ENCODE assay signal across 18 cellular contexts in the genomic region with DNA sequence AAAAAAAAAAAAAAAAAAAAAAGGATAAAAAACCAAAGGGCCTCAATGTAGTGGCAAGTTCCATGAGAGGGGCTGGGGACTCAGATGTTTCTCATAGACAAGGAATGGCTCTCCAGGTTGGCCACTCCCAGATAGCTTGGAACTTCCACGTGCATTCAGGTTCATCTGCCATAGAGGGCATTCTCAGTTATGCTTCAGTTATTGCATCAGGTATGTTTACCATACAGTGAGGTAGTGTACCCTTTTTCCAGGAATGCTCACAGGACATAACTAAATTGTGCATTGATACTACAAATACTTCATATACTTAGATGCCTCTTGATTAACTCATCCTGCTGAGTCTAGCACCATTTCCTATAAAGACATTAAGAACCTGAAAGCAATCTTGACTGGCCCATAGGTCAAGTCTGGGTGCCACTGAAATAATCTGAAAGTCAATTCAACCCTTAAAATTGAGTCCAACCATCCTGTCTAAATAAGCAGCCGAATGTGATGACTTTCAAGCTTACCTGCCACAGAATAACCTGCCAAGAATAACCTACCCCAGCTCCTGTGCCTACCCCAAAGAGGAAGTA. TPM values are rescaled to one million over a fixed set of nuclear protein-coding genes. Genes with fewer than 3 reads are reported as not detected.
DNase-seq lines count a peak whose midpoint lies in the region; ATAC-seq and TF ChIP-seq lines count a peak whose summit lies in the region.
"Had no signal": no experiment of that assay in that cellular context is flagged by ENCODE, and none has a peak within 500 bp of the region (broad histone marks: within the 10 kb centered on the region; RNA-seq: fewer than 3 reads in every experiment).

No MANE protein-coding gene starts in this region.

- peak overlapping the region; percentile 33; the same call in 1 of the 2 replicates for H2AFZ ChIP-seq in MM.1S (ENCODE audit: low read length)

- POLR2A ChIA-PET in activated CD8-positive, alpha-beta T cell treated with anti-CD3 and anti-CD28 coated beads, Interleukin-2, amount 10 ng/mL, durations not matched to agents 7 days and 5 days (lab: Charles Lee) = no interaction called here

- H3F3A ChIP-seq in MM.1S (ENCODE audit: insufficient read depth, low read length) = no peaks in the 10 kb centered on the region

- peak overlapping the region; percentile 30; the same call in 1 of the 2 replicates for H3K4me2 ChIP-seq in MM.1S (ENCODE audit: low read depth, low read length)
- H3K4me2 ChIP-seq: BLaER1 had no signal

- no peaks in the 10 kb centered on the region for H3K4me1 ChIP-seq in MM.1S (ENCODE audit: low read length)
- H3K4me1 ChIP-seq: BLaER1, HAP-1 had no signal

- H3K27me3 ChIP-seq in MM.1S (replicated peaks; ENCODE audit: insufficient read depth, low read length) = no peaks in the 10 kb centered on the region
- H3K27me3 ChIP-seq: BLaER1 had no signal

- ATAC-seq in activated CD8-positive, alpha-beta T cell treated with anti-CD3 and anti-CD28 coated beads, Interleukin-2, amount 10 ng/mL, durations not matched to agents 7 days and 5 days = no peak
- ATAC-seq in activated T-cell treated with anti-CD3 and anti-CD28 coated beads, Interleukin-2, amount 50 U/mL, for 72 hours (replicated peaks in 1 of 2) = no peak

- H3K9me2 ChIP-seq in MM.1S (replicated peaks; ENCODE audit: insufficient read depth, low read length) = no peaks in the 10 kb centered on the region

- no peak overlapping the region for H3K9ac ChIP-seq in MM.1S (ENCODE audit: low read length)
- H3K9ac ChIP-seq: BLaER1 had no signal

- H3K36me3 Mint-ChIP-seq in T-helper 1 cell treated with Interleukin-12 subunit alpha and Interleukin-12 subunit beta and Interleukin-4 antibody, amounts not matched to agents 30 μg/mL and 1 μg/mL, for 36 hours (ENCODE audit: low read depth) = no peaks in the 10 kb centered on the region
- H3K36me3 Mint-ChIP-seq in activated CD8-positive, alpha-beta T cell treated with anti-CD3 and anti-CD28 coated beads, Interleukin-2, amount 10 ng/mL, durations not matched to agents 7 days and 5 days (ENCODE audit: low read depth) = no peaks in the 10 kb centered on the region
- H3K36me3 Mint-ChIP-seq in activated T-cell treated with anti-CD3 and anti-CD28 coated beads, Interleukin-2, amount 50 U/mL, for 72 hours (ENCODE audit: insufficient read depth in 2 of 2) = no peaks in the 10 kb centered on the region
- H3K36me3 Mint-ChIP-seq: CD14-positive monocyte had no signal

- no peak overlapping the region for H3K4me3 Mint-ChIP-seq in T-helper 1 cell treated with Interleukin-12 subunit alpha and Interleukin-12 subunit beta and Interleukin-4 antibody, amounts not matched to agents 30 μg/mL and 1 μg/mL, for 36 hours
- no peak overlapping the region for H3K4me3 Mint-ChIP-seq in activated CD8-positive, alpha-beta T cell treated with anti-CD3 and anti-CD28 coated beads, Interleukin-2, amount 10 ng/mL, durations not matched to agents 7 days and 5 days
- H3K4me3 Mint-ChIP-seq in activated T-cell treated with anti-CD3 and anti-CD28 coated beads, Interleukin-2, amount 50 U/mL, for 72 hours = no peak overlapping the region
- H3K4me3 Mint-ChIP-seq: CD14-positive monocyte had no signal

- no peaks in the 10 kb centered on the region for H3K27me3 Mint-ChIP-seq in T-helper 1 cell treated with Interleukin-12 subunit alpha and Interleukin-12 subunit beta and Interleukin-4 antibody, amounts not matched to agents 30 μg/mL and 1 μg/mL, for 36 hours (ENCODE audit: low read depth)
- no peaks in the 10 kb centered on the region for H3K27me3 Mint-ChIP-seq in activated CD8-positive, alpha-beta T cell treated with anti-CD3 and anti-CD28 coated beads, Interleukin-2, amount 10 ng/mL, durations not matched to agents 7 days and 5 days (ENCODE audit: low read depth)
- H3K27me3 Mint-ChIP-seq in activated T-cell treated with anti-CD3 and anti-CD28 coated beads, Interleukin-2, amount 50 U/mL, for 72 hours (ENCODE audit: low read depth) = no peaks in the 10 kb centered on the region
- H3K27me3 Mint-ChIP-seq: CD4-positive, alpha-beta memory T cell had no signal

- CTCF ChIA-PET in activated CD8-positive, alpha-beta T cell treated with anti-CD3 and anti-CD28 coated beads, Interleukin-2, amount 10 ng/mL, durations not matched to agents 7 days and 5 days (lab: Charles Lee) = no interaction called here

- no peaks in the 10 kb centered on the region for H3K9me3 ChIP-seq in MM.1S (replicated peaks; ENCODE audit: insufficient read depth, low read length)
- H3K9me3 ChIP-seq: BLaER1, HAP-1 had no signal

- DNase-seq in T-helper 1 cell = no peak
- DNase-seq in DMS53 (lab: John Stamatoyannopoulos, UW) = peak; percentile 46
- DNase-seq in MM.1S = peak; percentile 23
- no peak for DNase-seq in activated CD8-positive, alpha-beta T cell treated with anti-CD3 and anti-CD28 coated beads, Interleukin-2, amount 10 ng/mL, durations not matched to agents 7 days and 5 days
- DNase-seq in NOMO-1 treated with dmso at 0.1 percent for 144 hours (lab: John Stamatoyannopoulos, UW; ENCODE audit: unreplicated experiment) = no peak
- no peak for DNase-seq in activated T-cell treated with anti-CD3 and anti-CD28 coated beads, Interleukin-2, amount 50 U/mL, for 72 hours
- no peak for DNase-seq in activated CD4-positive, alpha-beta T cell treated with anti-CD3 and anti-CD28 coated beads, Interleukin-2, amount 50 U/mL, for 48 hours
- DNase-seq: 8988T; CD4-positive, alpha-beta memory T cell; DMS153; DND-41; EL had no signal

- H3K27ac ChIP-seq in MM.1S (ENCODE audit: low read length) = no peak overlapping the region
- H3K27ac ChIP-seq: BLaER1 had no signal

- no peak for TF ChIP-seq CTCF in MM.1S (IDR thresholded peaks at IDR 0.05; ENCODE audit: low read length)

- H3K9me3 Mint-ChIP-seq in T-helper 1 cell treated with Interleukin-12 subunit alpha and Interleukin-12 subunit beta and Interleukin-4 antibody, amounts not matched to agents 30 μg/mL and 1 μg/mL, for 36 hours = no peaks in the 10 kb centered on the region
- no peaks in the 10 kb centered on the region for H3K9me3 Mint-ChIP-seq in activated CD8-positive, alpha-beta T cell treated with anti-CD3 and anti-CD28 coated beads, Interleukin-2, amount 10 ng/mL, durations not matched to agents 7 days and 5 days (ENCODE audit: insufficient read depth)
- no peaks in the 10 kb centered on the region for H3K9me3 Mint-ChIP-seq in activated T-cell treated with anti-CD3 and anti-CD28 coated beads, Interleukin-2, amount 50 U/mL, for 72 hours
- H3K9me3 Mint-ChIP-seq: CD4-positive, alpha-beta memory T cell had no signal

- no peaks in the 10 kb centered on the region for H3K79me2 ChIP-seq in MM.1S (ENCODE audit: low read length)

- no peak overlapping the region; the same call in 1 of the 2 replicates for H3K4me3 ChIP-seq in MM.1S (ENCODE audit: low read length)
- H3K4me3 ChIP-seq: BLaER1, HAP-1 had no signal

- peak overlapping the region; percentile 41 for H3K27ac Mint-ChIP-seq in T-helper 1 cell treated with Interleukin-12 subunit alpha and Interleukin-12 subunit beta and Interleukin-4 antibody, amounts not matched to agents 30 μg/mL and 1 μg/mL, for 36 hours
- H3K27ac Mint-ChIP-seq in activated CD8-positive, alpha-beta T cell treated with anti-CD3 and anti-CD28 coated beads, Interleukin-2, amount 10 ng/mL, durations not matched to agents 7 days and 5 days = peak overlapping the region; percentile 52
- no peak overlapping the region for H3K27ac Mint-ChIP-seq in activated T-cell treated with anti-CD3 and anti-CD28 coated beads, Interleukin-2, amount 50 U/mL, for 72 hours
- H3K27ac Mint-ChIP-seq: CD4-positive, alpha-beta memory T cell had no signal

- H3K36me3 ChIP-seq in MM.1S (replicated peaks; ENCODE audit: insufficient read depth, low read length) = no peaks in the 10 kb centered on the region
- H3K36me3 ChIP-seq: BLaER1, HAP-1 had no signal

- peaks cover 8% of the 10 kb centered on the region for H3K4me1 Mint-ChIP-seq in T-helper 1 cell treated with Interleukin-12 subunit alpha and Interleukin-12 subunit beta and Interleukin-4 antibody, amounts not matched to agents 30 μg/mL and 1 μg/mL, for 36 hours (ENCODE audit: low read depth)
- H3K4me1 Mint-ChIP-seq in activated CD8-positive, alpha-beta T cell treated with anti-CD3 and anti-CD28 coated beads, Interleukin-2, amount 10 ng/mL, durations not matched to agents 7 days and 5 days (ENCODE audit: low read depth) = peaks cover 23% of the 10 kb centered on the region
- H3K4me1 Mint-ChIP-seq in activated T-cell treated with anti-CD3 and anti-CD28 coated beads, Interleukin-2, amount 50 U/mL, for 72 hours (ENCODE audit: low read depth) = no peaks in the 10 kb centered on the region
- H3K4me1 Mint-ChIP-seq: CD4-positive, alpha-beta memory T cell had no signal

- no peaks in the 10 kb centered on the region for H4K20me1 ChIP-seq in MM.1S (ENCODE audit: insufficient read depth, low read length)
- H4K20me1 ChIP-seq: BLaER1 had no signal

RNA-seq across cellular contexts. Expression of a gene that starts 14.6 kb away (rescaled TPM):
- 1 to 10 TPM; 6.7 to 7.4 TPM for total RNA-seq in activated CD8-positive, alpha-beta T cell treated with anti-CD3 and anti-CD28 coated beads, Interleukin-2, amount 10 ng/mL, durations not matched to agents 7 days and 5 days
- 1 to 10 TPM; 8.0 to 9.4 TPM for total RNA-seq in activated T-cell treated with anti-CD3 and anti-CD28 coated beads, Interleukin-2, amount 50 U/mL, for 72 hours

RNA-seq across cellular contexts. Expression of a gene that starts 24.7 kb away (rescaled TPM):
- total RNA-seq in activated CD8-positive, alpha-beta T cell treated with anti-CD3 and anti-CD28 coated beads, Interleukin-2, amount 10 ng/mL, durations not matched to agents 7 days and 5 days = 1 to 10 TPM; 3.2 to 4.2 TPM
- 1 to 10 TPM; 3.4 to 4.4 TPM for total RNA-seq in activated T-cell treated with anti-CD3 and anti-CD28 coated beads, Interleukin-2, amount 50 U/mL, for 72 hours

RNA-seq across cellular contexts. Expression of a gene that starts 24.8 kb away (rescaled TPM):
- total RNA-seq in activated CD8-positive, alpha-beta T cell treated with anti-CD3 and anti-CD28 coated beads, Interleukin-2, amount 10 ng/mL, durations not matched to agents 7 days and 5 days = not detected
- under 1 TPM in 1 of 2 donors, not detected in 1; 0.22 TPM for total RNA-seq in activated T-cell treated with anti-CD3 and anti-CD28 coated beads, Interleukin-2, amount 50 U/mL, for 72 hours
- total RNA-seq: CD4-positive, alpha-beta memory T cell; H4; HT-29 had no signal

Comparison
In these comparisons a context has a peak if more than half of its experiments do, and no peak if none do; other contexts are left out.
1. DNase-seq: peak in DMS53 (single experiment) and MM.1S (single experiment); none in T-helper 1 cell (0 of 5), activated CD8-positive, alpha-beta T cell treated with anti-CD3 and anti-CD28 coated beads, Interleukin-2, amount 10 ng/mL, durations not matched to agents 7 days and 5 days (single experiment), NOMO-1 treated with dmso at 0.1 percent for 144 hours (single experiment), activated T-cell treated with anti-CD3 and anti-CD28 coated beads, Interleukin-2, amount 50 U/mL, for 72 hours (0 of 2) and activated CD4-positive, alpha-beta T cell treated with anti-CD3 and anti-CD28 coated beads, Interleukin-2, amount 50 U/mL, for 48 hours (0 of 2).